ENCODE assay signal across 8 cellular contexts in the genomic region with DNA sequence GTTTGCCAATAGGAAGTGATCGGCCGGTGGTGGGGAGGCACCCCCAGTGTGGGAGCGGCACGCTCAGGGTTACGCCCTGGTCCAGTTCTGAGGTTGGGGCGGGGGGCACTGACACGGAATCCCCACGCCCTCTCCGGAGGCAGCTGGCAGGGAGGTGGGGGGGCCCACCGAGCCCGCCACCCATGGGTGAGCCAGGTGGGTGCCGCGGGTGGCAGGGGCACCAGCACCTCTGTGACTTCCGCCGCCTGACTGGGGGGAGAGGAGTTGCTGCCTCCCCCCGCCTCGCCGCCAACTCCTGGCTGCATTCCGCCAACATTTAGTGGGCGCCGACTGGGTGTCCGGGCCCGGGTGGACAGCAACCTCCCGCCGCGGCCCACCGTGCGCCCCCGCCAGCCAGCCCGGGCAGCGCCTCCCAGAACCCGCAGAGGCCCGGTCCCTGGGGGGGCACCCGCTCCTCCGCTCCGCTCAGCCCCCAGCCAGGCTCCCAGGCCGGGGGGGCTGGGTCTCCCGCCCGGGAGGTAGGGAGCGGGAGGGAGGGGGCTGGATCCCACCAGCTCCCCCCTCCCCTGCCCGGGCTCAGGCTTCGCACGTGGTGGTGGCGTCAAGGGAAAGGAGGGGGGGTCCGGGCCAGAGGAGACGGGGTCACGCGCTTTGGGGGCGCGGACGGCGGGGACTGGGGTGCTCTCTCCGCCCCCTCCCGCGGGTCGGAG. TPM values are rescaled to one million over a fixed set of nuclear protein-coding genes. Genes with fewer than 3 reads are reported as not detected.
A peak's percentile ranks its signal among the peaks of the same experiment; 100 is the strongest.
DNase-seq lines count a peak whose midpoint lies in the region; ATAC-seq and TF ChIP-seq lines count a peak whose summit lies in the region.

No MANE protein-coding gene starts in this region.

- H3K14ac ChIP-seq in IMR-90 (replicated peaks; ENCODE audit: low read depth, low read length): peak overlapping the region; percentile 45

- H3K9me3 ChIP-seq in IMR-90 (ENCODE audit: control insufficient read depth, insufficient read depth, low read length): no peaks in the 10 kb centered on the region

- no peaks in the 10 kb centered on the region for H3K27me3 Mint-ChIP-seq in activated T-cell treated with anti-CD3 and anti-CD28 coated beads, Interleukin-2, amount 50 U/mL, for 72 hours (ENCODE audit: low read depth)
- H3K27me3 Mint-ChIP-seq in natural killer cell treated with Interleukin-12 subunit alpha and Interleukin-12 subunit beta and Interleukin-15 and Interleukin-18, amount 100 ng/mL, for 72 hours: no peaks in the 10 kb centered on the region

- POLR2A ChIA-PET in IMR-90 (lab: Charles Lee; ENCODE audit: unreplicated experiment): no interaction called here

- peaks cover 22% of the 10 kb centered on the region for H3K36me3 ChIP-seq in IMR-90 (ENCODE audit: control insufficient read depth, insufficient read depth, low read length)

- H3K9me1 ChIP-seq in IMR-90 (ENCODE audit: insufficient read depth, low read length): no peaks in the 10 kb centered on the region

- WGBS in IMR-90 (ENCODE audit: extremely low coverage in 2 of 2, insufficient read length in 1 of 2), 2 experiments: 3% methylated on average over 8 of the region's 56 CpGs; no CpG with 5 or more reads in 1 of the 2 experiments

- H3K79me1 ChIP-seq in IMR-90 (ENCODE audit: low read depth in 1 of 2, low read length in 2 of 2): peaks cover 3 to 26% of the 10 kb centered on the region in 2 experiments; a peak in 2 of 4 replicates

- no peak overlapping the region for H2BK20ac ChIP-seq in IMR-90 (ENCODE audit: low read depth, low read length)

- H3K4me1 Mint-ChIP-seq in activated T-cell treated with anti-CD3 and anti-CD28 coated beads, Interleukin-2, amount 50 U/mL, for 72 hours (ENCODE audit: low read depth): peaks cover 33% of the 10 kb centered on the region
- peaks cover 20 to 24% of the 10 kb centered on the region in 2 donors for H3K4me1 Mint-ChIP-seq in natural killer cell treated with Interleukin-12 subunit alpha and Interleukin-12 subunit beta and Interleukin-15 and Interleukin-18, amount 100 ng/mL, for 72 hours (ENCODE audit: low read depth in 2 of 2)

- TF ChIP-seq CTCF in IMR-90 (conservative IDR thresholded peaks at IDR 0.05; ENCODE audit: low read depth, low read length) (no peak), fibroblast of the aortic adventitia (IDR thresholded peaks at IDR 0.05; ENCODE audit: insufficient read depth, low read length) (no peak)

- peak overlapping the region; percentile 94 for H3K27ac Mint-ChIP-seq in activated T-cell treated with anti-CD3 and anti-CD28 coated beads, Interleukin-2, amount 50 U/mL, for 72 hours
- H3K27ac Mint-ChIP-seq in natural killer cell treated with Interleukin-12 subunit alpha and Interleukin-12 subunit beta and Interleukin-15 and Interleukin-18, amount 100 ng/mL, for 72 hours: peak overlapping the region in 1 of 2 donors; percentile 75

- H4K8ac ChIP-seq in IMR-90 (ENCODE audit: low read depth in 2 of 2, low read length in 2 of 2): peak overlapping the region in 1 of 2 experiments; percentile 37; a peak in 1 of 4 replicates

- intact Hi-C loops in IMR-90 (cut with micrococcal nuclease): loop anchor here (2.0 to 5.0 kb wide), 2 partner anchors 123 to 140 kb away; no protein-coding TSS in a partner anchor

- H3K36me3 Mint-ChIP-seq in activated T-cell treated with anti-CD3 and anti-CD28 coated beads, Interleukin-2, amount 50 U/mL, for 72 hours (ENCODE audit: insufficient read depth in 2 of 2): peaks cover 4% of the 10 kb centered on the region in 2 donors
- no peaks in the 10 kb centered on the region for H3K36me3 Mint-ChIP-seq in natural killer cell treated with Interleukin-12 subunit alpha and Interleukin-12 subunit beta and Interleukin-15 and Interleukin-18, amount 100 ng/mL, for 72 hours

- peak overlapping the region; percentile 75 for H3K9ac ChIP-seq in IMR-90 (ENCODE audit: low read depth, low read length)

- H2BK5ac ChIP-seq in IMR-90 (ENCODE audit: low read depth, low read length, poor library complexity, severe bottlenecking): peak overlapping the region; percentile 93

- DNase-seq in NCI-H2196 (lab: John Stamatoyannopoulos, UW; ENCODE audit: unreplicated experiment) (peak; percentile 15), NCI-H2196 treated with DMSO at 0.1 percent for 48 hours (lab: John Stamatoyannopoulos, UW; ENCODE audit: unreplicated experiment) (no peak), IMR-90 (no peak), fibroblast of the aortic adventitia (ENCODE audit: low read depth) (no peak), NCI-H1105 (lab: John Stamatoyannopoulos, UW) (no peak)
- peak in 1 of 2 donors; percentile 47 for DNase-seq in activated T-cell treated with anti-CD3 and anti-CD28 coated beads, Interleukin-2, amount 50 U/mL, for 72 hours
- DNase-seq in natural killer cell treated with Interleukin-12 subunit alpha and Interleukin-12 subunit beta and Interleukin-15 and Interleukin-18, amount 100 ng/mL, for 72 hours (ENCODE audit: low spot score): no peak

- ATAC-seq in IMR-90 (ENCODE audit: low read depth) (peak; percentile 0; the same call in 1 of the 2 replicates), HG03135 (IDR thresholded peaks at IDR 0.05; ENCODE audit: unreplicated experiment) (no peak)
- no peak for ATAC-seq in activated T-cell treated with anti-CD3 and anti-CD28 coated beads, Interleukin-2, amount 50 U/mL, for 72 hours (replicated peaks in 1 of 2)
- no peak for ATAC-seq in natural killer cell treated with Interleukin-12 subunit alpha and Interleukin-12 subunit beta and Interleukin-15 and Interleukin-18, amount 100 ng/mL, for 72 hours

- H2AK5ac ChIP-seq in IMR-90 (ENCODE audit: low read depth, low read length): peak overlapping the region; percentile 53

- H3K4ac ChIP-seq in IMR-90 (ENCODE audit: low read depth, low read length): peak overlapping the region; percentile 60

- no TSS peak for BruUV-seq in IMR-90 (replicated peaks; lab: Mats Ljungman, UMichigan)

- no peak overlapping the region for H2BK15ac ChIP-seq in IMR-90 (ENCODE audit: low read depth, low read length)

- peak overlapping the region; percentile 65 for H3K56ac ChIP-seq in IMR-90 (ENCODE audit: extremely low read depth, insufficient read depth, low read length)

- no peak for TF ChIP-seq RAD21 in IMR-90 (IDR thresholded peaks at IDR 0.05; ENCODE audit: low read length)

- H3K4me3 ChIP-seq in IMR-90 (ENCODE audit: insufficient read depth, low read depth, low read length): peak overlapping the region; percentile 83
- peak overlapping the region; percentile 77 for H3K4me3 ChIP-seq in fibroblast of the aortic adventitia (ENCODE audit: low read depth, low read length)

- peak overlapping the region; percentile 98 for H3K27ac ChIP-seq in IMR-90 (ENCODE audit: insufficient read depth, low read length)

- dilution Hi-C loops in IMR-90 (cut with HindIII; ENCODE audit: low sequenced_read_pairs, unreplicated experiment): no loop called here

- H4K5ac ChIP-seq in IMR-90 (ENCODE audit: low read depth, low read length): peak overlapping the region; percentile 7; the same call in 1 of the 2 replicates

- peak overlapping the region; percentile 91 for H3K4me2 ChIP-seq in IMR-90 (ENCODE audit: low read depth, low read length)

- H3K27me3 ChIP-seq in IMR-90 (ENCODE audit: control insufficient read depth, insufficient read depth, low read length): no peaks in the 10 kb centered on the region

- no peak overlapping the region; the same call in 1 of the 2 replicates for H2BK120ac ChIP-seq in IMR-90 (ENCODE audit: low read depth, low read length)

- H4K20me1 ChIP-seq in IMR-90 (ENCODE audit: insufficient read depth, low read length): peaks cover 52% of the 10 kb centered on the region

- H4K91ac ChIP-seq in IMR-90 (ENCODE audit: insufficient read depth, low read depth, low read length): peak overlapping the region; percentile 32; the same call in 1 of the 2 replicates

- no peak overlapping the region; the same call in 1 of the 2 replicates for H3K18ac ChIP-seq in IMR-90 (ENCODE audit: low read depth, low read length)

- peaks cover 29% of the 10 kb centered on the region for H3K4me1 ChIP-seq in IMR-90 (ENCODE audit: control insufficient read depth, insufficient read depth, low read length)

- H2AFZ ChIP-seq in IMR-90 (replicated peaks; ENCODE audit: low read length, poor library complexity): peak overlapping the region; percentile 67

- H2AK9ac ChIP-seq in IMR-90 (replicated peaks; ENCODE audit: low read depth, low read length, poor library complexity): peak overlapping the region; percentile 99

- H3K23ac ChIP-seq in IMR-90 (ENCODE audit: low read depth, low read length): peak overlapping the region; percentile 71; the same call in 1 of the 2 replicates

- TF ChIP-seq POLR2A in IMR-90 (IDR thresholded peaks at IDR 0.05; ENCODE audit: low read depth, low read length): no peak

- no peaks in the 10 kb centered on the region for H3K9me3 Mint-ChIP-seq in activated T-cell treated with anti-CD3 and anti-CD28 coated beads, Interleukin-2, amount 50 U/mL, for 72 hours
- no peaks in the 10 kb centered on the region for H3K9me3 Mint-ChIP-seq in natural killer cell treated with Interleukin-12 subunit alpha and Interleukin-12 subunit beta and Interleukin-15 and Interleukin-18, amount 100 ng/mL, for 72 hours

- in situ Hi-C loops in IMR-90 (cut with MboI; ENCODE audit: low sequenced_read_pairs): no loop called here

- peak overlapping the region; percentile 84 to 93 for H3K4me3 Mint-ChIP-seq in activated T-cell treated with anti-CD3 and anti-CD28 coated beads, Interleukin-2, amount 50 U/mL, for 72 hours
- H3K4me3 Mint-ChIP-seq in natural killer cell treated with Interleukin-12 subunit alpha and Interleukin-12 subunit beta and Interleukin-15 and Interleukin-18, amount 100 ng/mL, for 72 hours: peak overlapping the region; percentile 92

- CTCF ChIA-PET in IMR-90 (lab: Yijun Ruan, JAX): no interaction called here

RNA-seq across cellular contexts. Expression of a gene that starts 2.0 kb away (rescaled TPM):
- 3.2 and 4.2 TPM in 2 replicates for total RNA-seq in IMR-90 (2012; rRNA removed)
- 10.3 and 14.7 TPM in 2 replicates for polyA plus RNA-seq in IMR-90 (2012; rRNA removed)
- polyA plus RNA-seq in IMR-90 (2012; cell fraction: cytosol; rRNA removed): 6.9 and 17.2 TPM in 2 replicates
- 22.8 and 55.1 TPM in 2 replicates for polyA plus RNA-seq in IMR-90 (2012; cell fraction: nucleus; rRNA removed; ENCODE audit: low replicate concordance)
- total RNA-seq in activated T-cell treated with anti-CD3 and anti-CD28 coated beads, Interleukin-2, amount 50 U/mL, for 72 hours: 10 to 100 TPM; 29.9 to 39.6 TPM
- total RNA-seq in fibroblast of the aortic adventitia (ENCODE audit: low replicate concordance): 23.5 and 31.6 TPM in 2 replicates
- total RNA-seq in natural killer cell treated with Interleukin-12 subunit alpha and Interleukin-12 subunit beta and Interleukin-15 and Interleukin-18, amount 100 ng/mL, for 72 hours: 10 to 100 TPM; 63.4 to 70.5 TPM

RNA-seq across cellular contexts. Expression of a gene that starts 57.2 kb away (rescaled TPM):
- total RNA-seq in IMR-90 (2012; rRNA removed) (10.8 and 13.6 TPM in 2 replicates), fibroblast of the aortic adventitia (ENCODE audit: low replicate concordance) (21.5 and 23.8 TPM in 2 replicates)
- polyA plus RNA-seq in IMR-90 (2012; rRNA removed): 12.1 and 16.6 TPM in 2 replicates
- polyA plus RNA-seq in IMR-90 (2012; cell fraction: cytosol; rRNA removed): 11.9 and 21.3 TPM in 2 replicates
- polyA plus RNA-seq in IMR-90 (2012; cell fraction: nucleus; rRNA removed; ENCODE audit: low replicate concordance): 12.0 and 20.3 TPM in 2 replicates
- total RNA-seq in activated T-cell treated with anti-CD3 and anti-CD28 coated beads, Interleukin-2, amount 50 U/mL, for 72 hours: 10 to 100 TPM; 33.4 TPM
- 10 to 100 TPM; 39.4 to 58.6 TPM for total RNA-seq in natural killer cell treated with Interleukin-12 subunit alpha and Interleukin-12 subunit beta and Interleukin-15 and Interleukin-18, amount 100 ng/mL, for 72 hours

RNA-seq across cellular contexts. Expression of a gene that starts 59.2 kb away (rescaled TPM):
- total RNA-seq in IMR-90 (2012; rRNA removed) (107 and 115 TPM in 2 replicates), fibroblast of the aortic adventitia (ENCODE audit: low replicate concordance) (177 and 215 TPM in 2 replicates)
- 151 and 196 TPM in 2 replicates for polyA plus RNA-seq in IMR-90 (2012; rRNA removed)
- polyA plus RNA-seq in IMR-90 (2012; cell fraction: cytosol; rRNA removed): 175 and 201 TPM in 2 replicates
- polyA plus RNA-seq in IMR-90 (2012; cell fraction: nucleus; rRNA removed; ENCODE audit: low replicate concordance): 144 and 291 TPM in 2 replicates
- total RNA-seq in activated T-cell treated with anti-CD3 and anti-CD28 coated beads, Interleukin-2, amount 50 U/mL, for 72 hours: 100 to 1,000 TPM; 144 to 157 TPM
- 100 to 1,000 TPM; 170 to 206 TPM for total RNA-seq in natural killer cell treated with Interleukin-12 subunit alpha and Interleukin-12 subunit beta and Interleukin-15 and Interleukin-18, amount 100 ng/mL, for 72 hours
